8 cellular contexts compared by ENCODE assay signal in genomic region chr18:48412339-48412929, GRCh38. TPM values are rescaled to one million over a fixed set of nuclear protein-coding genes. Genes with fewer than 3 reads are reported as not detected.
DNase-seq lines count a peak whose midpoint lies in the region; ATAC-seq and TF ChIP-seq lines count a peak whose summit lies in the region.

No MANE protein-coding gene starts in this region.

- H2AFZ ChIP-seq in HCT116 (ENCODE audit: low read depth, low read length, poor library complexity, severe bottlenecking) = peak overlapping the region; percentile 46

- no peak overlapping the region for H3K4me3 Mint-ChIP-seq in MCF 10A (ENCODE audit: unreplicated experiment)

- BruUV-seq in HCT116 (replicated peaks; lab: Mats Ljungman, UMichigan) (no TSS peak), MCF 10A (replicated peaks; lab: Mats Ljungman, UMichigan) (no TSS peak)

- H3K36me3 Mint-ChIP-seq in MCF 10A (ENCODE audit: insufficient read depth, unreplicated experiment) = no peaks in the 10 kb centered on the region

- H3K4me1 Mint-ChIP-seq in MCF 10A (ENCODE audit: insufficient read depth, unreplicated experiment) = no peaks in the 10 kb centered on the region

- H3K27ac ChIP-seq in HCT116 (ENCODE audit: low read depth, low read length) = no peak overlapping the region
- H3K27ac ChIP-seq in lung (ENCODE audit: low read depth in 1 of 2, low read length in 1 of 2) = no peak overlapping the region

- 13 to 17% methylated on average over 7 of the region's 7 CpGs for WGBS in lung, 2 donors

- H3K79me2 ChIP-seq in HCT116 (ENCODE audit: insufficient read depth, low read length) = no peaks in the 10 kb centered on the region

- RAD21 ChIA-PET in HCT116 (lab: Charles Lee; ENCODE audit: low non-redundant PET in 1 of 2, low total read pairs in 2 of 2, uncharacterized antibody in 2 of 2, unreplicated experiment in 2 of 2) = no interaction called here

- DNase-seq in D341Med (ENCODE audit: low spot score) (peak; percentile 75), HCT116 (ENCODE audit: low read depth, low spot score) (peak; percentile 62), NCI-H748 treated with DMSO at 0.1 percent for 48 hours (lab: John Stamatoyannopoulos, UW) (peak; percentile 38), MCF 10A (ENCODE audit: unreplicated experiment) (peak; percentile 59), lung (ENCODE audit: low spot score) (no peak)
- DNase-seq in activated effector memory CD4-positive, alpha-beta T cell treated with anti-CD3 and anti-CD28 coated beads, Interleukin-2, amount 50 U/mL, for 16 hours = no peak

- no peak overlapping the region for H3K9ac ChIP-seq in HCT116 (ENCODE audit: low read length)

- H3K27ac Mint-ChIP-seq in MCF 10A (ENCODE audit: low read depth, unreplicated experiment) = no peak overlapping the region

- H3K36me3 ChIP-seq in HCT116 (ENCODE audit: control insufficient read depth in 1 of 2, insufficient read depth in 2 of 2, low read length in 2 of 2) (no peaks in the 10 kb centered on the region), lung (ENCODE audit: control insufficient read depth in 2 of 2, insufficient read depth in 2 of 2, low read length in 2 of 2) (no peaks in the 10 kb centered on the region)

- H3K9me3 ChIP-seq in HCT116 (ENCODE audit: control insufficient read depth in 1 of 2, insufficient read depth in 1 of 2, low read depth in 1 of 2, low read length in 2 of 2) (no peaks in the 10 kb centered on the region), lung (ENCODE audit: control insufficient read depth in 2 of 2, insufficient read depth in 1 of 2, low read length in 1 of 2) (no peaks in the 10 kb centered on the region)

- no peaks in the 10 kb centered on the region for H4K20me1 ChIP-seq in HCT116 (ENCODE audit: insufficient read depth)

- no peaks in the 10 kb centered on the region for H3K9me2 ChIP-seq in HCT116 (ENCODE audit: insufficient read depth)

- CTCF ChIA-PET in HCT116 (lab: Charles Lee) = interaction anchor here (0.9 to 1.0 kb wide), 2 partner anchors 21 to 167 kb away, joined by 3 read pairs; no protein-coding TSS in a partner anchor
- CTCF ChIA-PET in MCF 10A (lab: Yijun Ruan, JAX) = interaction anchor here (0.6 to 1.5 kb wide), 12 partner anchors 8 to 382 kb away, joined by 3 to 4 read pairs (median 3); no protein-coding TSS in a partner anchor

- TF ChIP-seq POLR2A in HCT116 (IDR thresholded peaks at IDR 0.05; ENCODE audit: borderline replicate concordance, extremely low read depth, insufficient read depth, insufficient read length) = no peak

- H3K27me3 Mint-ChIP-seq in MCF 10A (ENCODE audit: insufficient read depth, unreplicated experiment) = peaks cover 20% of the 10 kb centered on the region

- H3K27me3 ChIP-seq in HCT116 (ENCODE audit: insufficient read depth, low read length) (peaks cover 11% of the 10 kb centered on the region; the same call in 1 of the 2 replicates), lung (ENCODE audit: control insufficient read depth, insufficient read depth) (no peaks in the 10 kb centered on the region)

- H3K4me3 ChIP-seq in HCT116 (replicated peaks in 1 of 2; ENCODE audit: low read depth in 1 of 2, low read length in 2 of 2) = no peak overlapping the region
- H3K4me3 ChIP-seq in lung = no peak overlapping the region

- peaks cover 4 to 19% of the 10 kb centered on the region in 2 experiments; a peak in 3 of 4 replicates for H3K4me1 ChIP-seq in HCT116 (ENCODE audit: control insufficient read depth in 1 of 2, insufficient read depth in 2 of 2, low read length in 2 of 2)
- peaks cover 0 to 8% of the 10 kb centered on the region in 2 donors for H3K4me1 ChIP-seq in lung (ENCODE audit: control insufficient read depth in 2 of 2, insufficient read depth in 2 of 2, low read length in 2 of 2)

- ATAC-seq in HCT116 (peak; percentile 37), lung (ENCODE audit: insufficient read depth, low FRiP score) (no peak), HG03175 (IDR thresholded peaks at IDR 0.05; ENCODE audit: unreplicated experiment) (no peak), HG03442 (IDR thresholded peaks at IDR 0.05; ENCODE audit: unreplicated experiment) (no peak)

- peak overlapping the region; percentile 24; the same call in 1 of the 2 replicates for H3K4me2 ChIP-seq in HCT116 (ENCODE audit: low read length)

- intact Hi-C loops in HCT116 (cut with micrococcal nuclease) (loop anchor here (10.0 kb wide), 1 partner anchor 178 kb away; no protein-coding TSS in a partner anchor), MCF 10A (cut with micrococcal nuclease) (loop anchor here (5.0 kb wide), 1 partner anchor 85 kb away; no protein-coding TSS in a partner anchor)

- TF ChIP-seq CTCF in HCT116 (IDR thresholded peaks at IDR 0.05 in 2 of 3, conservative IDR thresholded peaks at IDR 0.05 in 1 of 3; ENCODE audit: borderline replicate concordance in 1 of 3, insufficient read depth in 1 of 3, low read depth in 2 of 3, low read length in 2 of 3) = peak; percentile 54 to 83 (median 82); a peak in 5 of 6 replicates
- no peak for TF ChIP-seq CTCF in MCF 10A (IDR thresholded peaks at IDR 0.05; ENCODE audit: unreplicated experiment)
- peak; percentile 20 for TF ChIP-seq CTCF in lung (IDR thresholded peaks at IDR 0.05; ENCODE audit: control extremely low read depth, extremely low read depth)

- peak; percentile 40 for TF ChIP-seq RAD21 in HCT116 (IDR thresholded peaks at IDR 0.05; ENCODE audit: low read depth)

- H3K9me3 Mint-ChIP-seq in MCF 10A (ENCODE audit: unreplicated experiment) = no peaks in the 10 kb centered on the region

- POLR2A ChIA-PET in HCT116 (lab: Charles Lee) (no interaction called here), MCF 10A (lab: Yijun Ruan, JAX) (no interaction called here)

TF ChIP-seq in HCT116, 20 proteins besides CTCF, POLR2A, EP300 and RAD21:
- TF ChIP-seq EZH2 (IDR thresholded peaks at IDR 0.05) (no peak), YY1 (IDR thresholded peaks at IDR 0.05; ENCODE audit: extremely low read depth, insufficient replicate concordance, low read depth, low read length) (peak; percentile 28)

RNA-seq across cellular contexts. Expression of gene ZBTB7C, which starts 3.3 kb away (rescaled TPM):
- 0.37 TPM for total RNA-seq in HCT116 (2021; ENCODE audit: unreplicated experiment)
- 0.20 and 0.36 TPM in 2 replicates for polyA plus RNA-seq in HCT116 (2012)
- 0.42 and 0.69 TPM in 2 replicates for total RNA-seq in MCF 10A (2022)
- 10 to 100 TPM in 1 of 2 donors, 1 to 10 TPM in 1; 4.2 to 10.9 TPM for total RNA-seq in lung
- polyA plus RNA-seq in lung = 1 to 10 TPM; 3.2 TPM

Comparison
In these comparisons a context has a peak if more than half of its experiments do, and no peak if none do; other contexts are left out.
1. DNase-seq: peak in D341Med (single experiment), HCT116 (single experiment), NCI-H748 treated with DMSO at 0.1 percent for 48 hours (single experiment) and MCF 10A (single experiment); none in lung (single experiment) and activated effector memory CD4-positive, alpha-beta T cell treated with anti-CD3 and anti-CD28 coated beads, Interleukin-2, amount 50 U/mL, for 16 hours (single experiment).